Comparison of ENCODE assay signal across 8 cellular contexts in the genomic region with DNA sequence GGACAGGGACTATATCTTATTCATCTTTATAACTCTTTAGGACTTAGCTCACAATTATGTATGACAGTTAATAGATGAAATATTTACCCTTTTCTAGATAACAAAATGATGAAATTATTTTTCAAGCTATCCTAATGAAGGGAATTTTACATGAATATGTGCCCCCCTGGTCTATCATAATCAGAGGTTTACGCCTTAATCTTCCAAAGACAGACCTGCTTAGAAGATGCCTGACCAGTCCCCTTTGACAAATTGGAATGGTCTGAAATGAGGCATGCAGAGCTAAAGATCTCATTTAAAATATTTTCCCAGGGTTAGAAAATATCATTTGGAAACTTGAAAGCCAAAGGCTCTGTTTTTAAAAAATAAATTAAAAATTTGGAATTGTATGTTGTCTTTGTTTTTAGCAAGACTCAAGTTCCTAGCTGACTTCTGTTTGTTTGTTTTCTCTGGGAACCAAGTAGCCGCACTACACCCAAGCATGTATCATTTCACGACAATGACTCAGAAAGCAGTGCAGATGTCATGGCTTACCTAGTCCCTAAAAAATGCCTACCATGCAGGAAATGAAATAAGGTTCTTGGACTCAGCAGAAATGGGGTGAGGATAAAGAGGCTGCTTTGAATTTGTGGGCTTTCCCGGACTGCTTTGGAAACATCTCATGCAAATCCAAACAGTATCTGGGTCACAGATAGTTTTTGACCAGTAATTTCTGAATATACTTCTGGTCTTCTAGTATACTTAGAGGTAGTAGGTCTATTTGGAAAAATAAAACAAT.
DNase-seq lines count a peak whose midpoint lies in the region; ATAC-seq, FAIRE-seq and TF ChIP-seq lines count a peak whose summit lies in the region.

No MANE protein-coding gene starts in this region.

- peak overlapping the region in 1 of 2 donors; percentile 44 for H3K27ac Mint-ChIP-seq in effector memory CD8-positive, alpha-beta T cell

- peak; percentile 97 for FAIRE-seq in H54 (lab: Jason Lieb, UNC)

- no peak overlapping the region for H3K4me3 Mint-ChIP-seq in effector memory CD8-positive, alpha-beta T cell

- peaks cover 0 to 7% of the 10 kb centered on the region in 2 donors for H3K9me3 Mint-ChIP-seq in effector memory CD8-positive, alpha-beta T cell

- peaks cover 0 to 3% of the 10 kb centered on the region in 2 donors for H3K4me1 Mint-ChIP-seq in effector memory CD8-positive, alpha-beta T cell (ENCODE audit: low read depth in 2 of 2)

- H3K36me3 Mint-ChIP-seq in effector memory CD8-positive, alpha-beta T cell (ENCODE audit: insufficient read depth), result no peaks in the 10 kb centered on the region

- DNase-seq in H54 (ENCODE audit: insufficient read length, low spot score) (peak; percentile 40), M059J (ENCODE audit: low read depth) (peak; percentile 98), UCSD-AML1 (lab: John Stamatoyannopoulos, UW; ENCODE audit: unreplicated experiment) (no peak), NCI-H345 treated with DMSO at 0.1 percent for 48 hours (lab: John Stamatoyannopoulos, UW; ENCODE audit: unreplicated experiment) (no peak), anterior cingulate cortex (lab: John Stamatoyannopoulos, UW) (no peak)
- DNase-seq in effector memory CD8-positive, alpha-beta T cell, result no peak

- peak overlapping the region in 17 of 21 experiments; percentile 14 to 84 (median 56) for H3K27ac ChIP-seq in skin epidermis

- peak; percentile 64 for ATAC-seq in GM18508 (IDR thresholded peaks at IDR 0.05; ENCODE audit: insufficient read depth, unreplicated experiment)
- peak; percentile 31 for ATAC-seq in effector memory CD8-positive, alpha-beta T cell (replicated peaks)

- no peak for TF ChIP-seq POLR2A in H54 (IDR thresholded peaks at IDR 0.05; ENCODE audit: low read depth, low read length)

- H3K27me3 Mint-ChIP-seq in effector memory CD8-positive, alpha-beta T cell, result no peaks in the 10 kb centered on the region

- no peak overlapping the region for H3K4me3 ChIP-seq in skin epidermis

Comparison
In these comparisons a context has a peak if more than half of its experiments do, and no peak if none do; other contexts are left out.
1. DNase-seq: peak in H54 (single experiment) and M059J (single experiment); none in effector memory CD8-positive, alpha-beta T cell (0 of 3), UCSD-AML1 (single experiment), NCI-H345 treated with DMSO at 0.1 percent for 48 hours (single experiment) and anterior cingulate cortex (0 of 58).